Comparison of ENCODE assay signal across 19 cellular contexts in genomic region chr19:28960986-28961705, GRCh38.
DNase-seq lines count a peak whose midpoint lies in the region; ATAC-seq and TF ChIP-seq lines count a peak whose summit lies in the region.
"Had no signal": no experiment of that assay in that cellular context is flagged by ENCODE, and none has a peak within 500 bp of the region (broad histone marks: within the 10 kb centered on the region; RNA-seq: fewer than 3 reads in every experiment).

No MANE protein-coding gene starts in this region.

- H2BK120ac ChIP-seq in mesenchymal stem cell (ENCODE audit: low read depth, low read length): no peak overlapping the region

- H3K4me3 ChIP-seq in AG10803 (ENCODE audit: low read length) (no peak overlapping the region), choroid plexus epithelial cell (ENCODE audit: low read depth, low read length) (no peak overlapping the region), mesenchymal stem cell (ENCODE audit: insufficient read depth in 1 of 2, low read depth in 1 of 2, low read length in 2 of 2) (no peak overlapping the region)
- H3K4me3 ChIP-seq: heart left ventricle, suprapubic skin had no signal

- H3K9me3 ChIP-seq in mesenchymal stem cell (ENCODE audit: control insufficient read depth, low read length): peaks cover 9% of the 10 kb centered on the region
- H3K9me3 ChIP-seq: neutrophil, suprapubic skin had no signal

- H3K9ac ChIP-seq in mesenchymal stem cell (ENCODE audit: low read length): peak overlapping the region; percentile 90

- no peaks in the 10 kb centered on the region for H3K79me1 ChIP-seq in mesenchymal stem cell (replicated peaks; ENCODE audit: low read length, poor library complexity, severe bottlenecking)

- H3K14ac ChIP-seq in mesenchymal stem cell (ENCODE audit: low read length in 2 of 2): no peak overlapping the region

- H2AK5ac ChIP-seq in mesenchymal stem cell (ENCODE audit: low read length, severe bottlenecking): peak overlapping the region; percentile 89

- no peak for TF ChIP-seq CTCF in AG10803 (conservative IDR thresholded peaks at IDR 0.05; ENCODE audit: low read length)
- no peak for TF ChIP-seq CTCF in choroid plexus epithelial cell (conservative IDR thresholded peaks at IDR 0.05; ENCODE audit: low read depth, low read length)

- peak overlapping the region; percentile 97 for H2BK5ac ChIP-seq in mesenchymal stem cell (ENCODE audit: low read depth, low read length, poor library complexity, severe bottlenecking)

- no peaks in the 10 kb centered on the region for H3K27me3 ChIP-seq in mesenchymal stem cell (ENCODE audit: control insufficient read depth in 1 of 2, insufficient read depth in 1 of 2, low read length in 2 of 2)
- H3K27me3 ChIP-seq: heart left ventricle, neutrophil, suprapubic skin had no signal

- H2BK15ac ChIP-seq in mesenchymal stem cell (ENCODE audit: low read depth, poor library complexity, severe bottlenecking): no peak overlapping the region

- H4K91ac ChIP-seq in mesenchymal stem cell (ENCODE audit: low read length): no peak overlapping the region

- H3K18ac ChIP-seq in mesenchymal stem cell (ENCODE audit: low read depth in 1 of 2, low read length in 2 of 2): no peak overlapping the region

- H2BK12ac ChIP-seq in mesenchymal stem cell (ENCODE audit: low read length in 2 of 2): no peak overlapping the region

- H3K4me1 ChIP-seq in mesenchymal stem cell (ENCODE audit: control insufficient read depth, insufficient read depth, low read depth, low read length): peaks cover 8% of the 10 kb centered on the region
- H3K4me1 ChIP-seq: suprapubic skin had no signal

- no peak overlapping the region for H3K4me2 ChIP-seq in mesenchymal stem cell (ENCODE audit: low read length, poor library complexity, severe bottlenecking)

- ATAC-seq in HG03039 (IDR thresholded peaks at IDR 0.05; ENCODE audit: unreplicated experiment): no peak
- no peak for ATAC-seq in GM21825 (IDR thresholded peaks at IDR 0.05; ENCODE audit: unreplicated experiment)
- ATAC-seq: heart left ventricle had no signal

- H3K36me3 ChIP-seq in mesenchymal stem cell (ENCODE audit: control insufficient read depth in 1 of 2, insufficient read depth in 2 of 2, low read depth in 1 of 2, low read length in 2 of 2): no peaks in the 10 kb centered on the region
- H3K36me3 ChIP-seq: heart left ventricle, neutrophil, suprapubic skin had no signal

- H3K4ac ChIP-seq in mesenchymal stem cell (ENCODE audit: low read depth in 1 of 2, low read length in 2 of 2): no peak overlapping the region

- peak; percentile 77 for DNase-seq in AG10803 (ENCODE audit: low read depth)
- DNase-seq in HT1080 (ENCODE audit: low read depth): peak; percentile 33
- peak; percentile 47 for DNase-seq in choroid plexus epithelial cell (ENCODE audit: low read depth)
- DNase-seq in mesenchymal stem cell: no peak
- no peak for DNase-seq in NCI-H345 treated with DMSO at 0.1 percent for 48 hours (lab: John Stamatoyannopoulos, UW; ENCODE audit: unreplicated experiment)
- DNase-seq in NCI-H187 treated with DMSO at 0.1 percent for 48 hours (lab: John Stamatoyannopoulos, UW): no peak
- DNase-seq: activated CD4-positive, alpha-beta T cell treated with anti-CD3 and anti-CD28 coated beads, Interleukin-2, amount 50 U/mL, for 1 hour; activated T-cell treated with anti-CD3 and anti-CD28 coated beads, Interleukin-2, amount 50 U/mL, for 24 hours; AML-193; HCEC 1CT; heart left ventricle; NCI-H1105; NCI-H774; stimulated activated CD4-positive, alpha-beta T cell treated with anti-CD3 and anti-CD28 coated beads, Interleukin-4, amount 100 ng/mL, for 24 hours; stimulated activated CD8-positive, alpha-beta memory T cell treated with anti-CD3 and anti-CD28 coated beads, Interleukin-4, amount 100 ng/mL, for 48 hours had no signal

- 68% methylated on average over 4 of the region's 4 CpGs for WGBS in mesenchymal stem cell

- no peak overlapping the region for H3K23ac ChIP-seq in mesenchymal stem cell (ENCODE audit: low read length in 2 of 2)

- peak overlapping the region; percentile 100 for H3K27ac ChIP-seq in mesenchymal stem cell (ENCODE audit: low read length, poor library complexity, severe bottlenecking)
- H3K27ac ChIP-seq: heart left ventricle, neutrophil, suprapubic skin had no signal

- no peak overlapping the region for H2AFZ ChIP-seq in mesenchymal stem cell (ENCODE audit: low read depth, low read length)

- H4K8ac ChIP-seq in mesenchymal stem cell (ENCODE audit: low read length): no peak overlapping the region

Comparison
In these comparisons a context has a peak if more than half of its experiments do, and no peak if none do; other contexts are left out.
1. DNase-seq: peak in AG10803 (single experiment), HT1080 (single experiment) and choroid plexus epithelial cell (single experiment); none in mesenchymal stem cell (single experiment), NCI-H345 treated with DMSO at 0.1 percent for 48 hours (single experiment) and NCI-H187 treated with DMSO at 0.1 percent for 48 hours (single experiment).